Comparison of ENCODE assay signal across 8 cellular contexts in genomic region chrX:44898411-44899221, GRCh38.
DNase-seq lines count a peak whose midpoint lies in the region; ATAC-seq and TF ChIP-seq lines count a peak whose summit lies in the region.

No MANE protein-coding gene starts in this region.

- no peak overlapping the region for H3K4me3 ChIP-seq in epithelial cell of esophagus (ENCODE audit: low read length)

- TF ChIP-seq CTCF in C4-2B (conservative IDR thresholded peaks at IDR 0.05) (no peak), epithelial cell of esophagus (IDR thresholded peaks at IDR 0.05; ENCODE audit: insufficient read depth, low read depth, low read length, missing control alignments) (no peak)

- peak overlapping the region; percentile 89 for H3K27ac ChIP-seq in C4-2B

- ATAC-seq in GM18868 (IDR thresholded peaks at IDR 0.05; ENCODE audit: unreplicated experiment): peak; percentile 54

- DNase-seq in NCI-H510A treated with DMSO at 0.1 percent for 48 hours (lab: John Stamatoyannopoulos, UW) (peak; percentile 70), epithelial cell of esophagus (ENCODE audit: low read depth) (peak; percentile 76), NCI-H1048 (lab: John Stamatoyannopoulos, UW) (no peak), NOMO-1 (lab: John Stamatoyannopoulos, UW; ENCODE audit: unreplicated experiment in 2 of 2) (no peak), NCI-H1930 (lab: John Stamatoyannopoulos, UW) (no peak), NOMO-1 treated with dmso at 0.1 percent for 144 hours (lab: John Stamatoyannopoulos, UW; ENCODE audit: unreplicated experiment) (no peak)

Comparison
In these comparisons a context has a peak if more than half of its experiments do, and no peak if none do; other contexts are left out.
1. DNase-seq: peak in NCI-H510A treated with DMSO at 0.1 percent for 48 hours (single experiment) and epithelial cell of esophagus (single experiment); none in NCI-H1048 (single experiment), NOMO-1 (0 of 2), NCI-H1930 (0 of 2) and NOMO-1 treated with dmso at 0.1 percent for 144 hours (single experiment).